8 cellular contexts compared by ENCODE assay signal in the genomic region with DNA sequence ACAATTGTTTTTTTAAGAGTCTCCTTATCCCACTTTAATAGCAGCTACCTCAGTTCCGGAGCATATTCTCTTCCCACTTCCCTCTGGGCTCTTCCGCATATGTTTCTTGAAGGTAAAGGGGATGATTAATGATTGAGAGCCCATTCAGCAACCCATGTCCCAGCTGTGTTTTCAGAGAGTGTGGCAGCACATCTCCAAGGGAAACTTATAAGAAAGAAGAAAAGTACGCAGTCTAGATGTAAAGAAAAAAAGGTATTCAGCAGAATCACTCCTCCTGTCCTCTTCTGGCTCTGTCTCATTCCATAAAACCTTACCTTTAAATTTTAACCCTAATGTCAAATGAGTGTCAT. TPM values are rescaled to one million over a fixed set of nuclear protein-coding genes. Genes with fewer than 3 reads are reported as not detected.
DNase-seq lines count a peak whose midpoint lies in the region; ATAC-seq and TF ChIP-seq lines count a peak whose summit lies in the region.

No MANE protein-coding gene starts in this region.

- H3K79me2 ChIP-seq in PC-3 (ENCODE audit: low read length): no peaks in the 10 kb centered on the region

- H4K20me1 ChIP-seq in PC-3 (ENCODE audit: low read length): no peaks in the 10 kb centered on the region

- ATAC-seq in WTC11 (no peak), right lobe of liver (no peak), PC-3 (no peak), HG03521 (IDR thresholded peaks at IDR 0.05; ENCODE audit: unreplicated experiment) (no peak)

- no peaks in the 10 kb centered on the region for H3K9me3 ChIP-seq in CD4-positive, alpha-beta memory T cell (ENCODE audit: control insufficient read depth in 1 of 2, low read length in 2 of 2)
- H3K9me3 ChIP-seq in right lobe of liver: no peaks in the 10 kb centered on the region
- H3K9me3 ChIP-seq in PC-3 (ENCODE audit: low read length): no peaks in the 10 kb centered on the region

- no peak overlapping the region for H3K4me2 ChIP-seq in PC-3 (ENCODE audit: low read length)

- no peak for TF ChIP-seq POLR2A in right lobe of liver (IDR thresholded peaks at IDR 0.05)

- H3K27ac Mint-ChIP-seq in CD4-positive, alpha-beta memory T cell: peak overlapping the region in 5 of 7 donors; percentile 4 to 83 (median 50)
- no peak overlapping the region for H3K27ac Mint-ChIP-seq in WTC11

- H3K4me1 Mint-ChIP-seq in CD4-positive, alpha-beta memory T cell: peaks cover 10 to 12% (median 11%) of the 10 kb centered on the region in 4 donors
- peaks cover 12% of the 10 kb centered on the region for H3K4me1 Mint-ChIP-seq in WTC11

- intact Hi-C loops in CD4-positive, alpha-beta memory T cell (cut with micrococcal nuclease): no loop called here
- intact Hi-C loops in right lobe of liver (cut with DNase I) (no loop called here), PC-3 (cut with micrococcal nuclease) (no loop called here)

- no TSS peak for BruUV-seq in PC-3 (replicated peaks; lab: Mats Ljungman, UMichigan)

- no peaks in the 10 kb centered on the region for H3K36me3 ChIP-seq in CD4-positive, alpha-beta memory T cell (ENCODE audit: insufficient read depth, low read length)
- H3K36me3 ChIP-seq in right lobe of liver: no peaks in the 10 kb centered on the region
- no peaks in the 10 kb centered on the region for H3K36me3 ChIP-seq in PC-3 (ENCODE audit: low read depth, low read length)

- CTCF ChIA-PET in CD4-positive, alpha-beta memory T cell (lab: Charles Lee; ENCODE audit: partially characterized antibody): no interaction called here
- CTCF ChIA-PET in WTC11 (lab: Charles Lee): no interaction called here
- CTCF ChIA-PET in PC-3 (lab: Charles Lee): no interaction called here

- DNase-seq in CD4-positive, alpha-beta memory T cell: no peak
- DNase-seq in HFF-Myc (ENCODE audit: extremely low read depth, low read depth): no peak
- no peak for DNase-seq in WTC11 (ENCODE audit: low spot score)
- no peak for DNase-seq in right lobe of liver
- DNase-seq in DMS 273 treated with DMSO at 0.1 percent for 48 hours (lab: John Stamatoyannopoulos, UW): no peak
- DNase-seq in PC-3: no peak
- DNase-seq in dedifferentiated amniotic fluid mesenchymal stem cell (ENCODE audit: extremely low spot score): no peak

- no peak overlapping the region for H3K27ac ChIP-seq in CD4-positive, alpha-beta memory T cell (ENCODE audit: low read depth, low read length)
- H3K27ac ChIP-seq in right lobe of liver: no peak overlapping the region
- H3K27ac ChIP-seq in PC-3 (ENCODE audit: low read length): no peak overlapping the region

- 44% methylated on average over 3 of the region's 3 CpGs for WGBS in right lobe of liver (ENCODE audit: insufficient coverage, low coverage, low lambda C conversion rate, missing lambda C conversion rate)

- no peaks in the 10 kb centered on the region for H3K9me2 ChIP-seq in PC-3 (replicated peaks; ENCODE audit: low read length)

- no peaks in the 10 kb centered on the region for H3K27me3 ChIP-seq in CD4-positive, alpha-beta memory T cell (ENCODE audit: insufficient read depth, low read length)
- H3K27me3 ChIP-seq in right lobe of liver (no peaks in the 10 kb centered on the region), PC-3 (ENCODE audit: low read length) (0 out of 2 replicates have a peak, but pooled peaks cover 5% of the 10 kb centered on the region)

- no peaks in the 10 kb centered on the region for H3F3A ChIP-seq in PC-3 (ENCODE audit: low read length, unreplicated experiment)

- POLR2A ChIA-PET in CD4-positive, alpha-beta memory T cell (lab: Charles Lee; ENCODE audit: partially characterized antibody): interaction anchor here (0.6 kb wide), 1 partner anchor 55 kb away, joined by 3 read pairs; no protein-coding TSS in a partner anchor
- POLR2A ChIA-PET in WTC11 (lab: Charles Lee) (no interaction called here), PC-3 (lab: Charles Lee; ENCODE audit: unreplicated experiment) (no interaction called here)

- peaks cover 18 to 21% of the 10 kb centered on the region in 2 donors for H3K27me3 Mint-ChIP-seq in CD4-positive, alpha-beta memory T cell
- peaks cover 9% of the 10 kb centered on the region for H3K27me3 Mint-ChIP-seq in WTC11 (ENCODE audit: low read depth)

- no peaks in the 10 kb centered on the region for H3K36me3 Mint-ChIP-seq in CD4-positive, alpha-beta memory T cell
- H3K36me3 Mint-ChIP-seq in WTC11: no peaks in the 10 kb centered on the region

- peak overlapping the region; percentile 80 to 89 (median 86) for H3K4me3 Mint-ChIP-seq in CD4-positive, alpha-beta memory T cell
- H3K4me3 Mint-ChIP-seq in WTC11: peak overlapping the region; percentile 89

- H3K9me3 Mint-ChIP-seq in CD4-positive, alpha-beta memory T cell: no peaks in the 10 kb centered on the region
- no peaks in the 10 kb centered on the region for H3K9me3 Mint-ChIP-seq in WTC11

- no peak overlapping the region for H2AFZ ChIP-seq in PC-3 (ENCODE audit: low read length)

- H3K4me1 ChIP-seq in CD4-positive, alpha-beta memory T cell (ENCODE audit: insufficient read depth, low read length): peaks cover 5% of the 10 kb centered on the region
- H3K4me1 ChIP-seq in right lobe of liver: peaks cover 0 to 7% (median 0%) of the 10 kb centered on the region in 4 donors
- no peaks in the 10 kb centered on the region for H3K4me1 ChIP-seq in PC-3 (ENCODE audit: insufficient read depth, low read length)

- TF ChIP-seq CTCF in HFF-Myc (IDR thresholded peaks at IDR 0.05; ENCODE audit: low read depth, low read length, missing control alignments) (no peak), WTC11 (IDR thresholded peaks at IDR 0.05) (no peak), right lobe of liver (IDR thresholded peaks at IDR 0.05) (no peak), PC-3 (conservative IDR thresholded peaks at IDR 0.05; ENCODE audit: low read depth, low read length) (no peak)

- peak overlapping the region; percentile 13 to 33 for H3K4me3 ChIP-seq in CD4-positive, alpha-beta memory T cell (ENCODE audit: low read length in 2 of 2)
- peak overlapping the region; percentile 45 for H3K4me3 ChIP-seq in HFF-Myc (replicated peaks; ENCODE audit: low read depth, low read length)
- peak overlapping the region in 2 of 3 donors; percentile 12 to 51 for H3K4me3 ChIP-seq in right lobe of liver
- no peak overlapping the region for H3K4me3 ChIP-seq in PC-3 (ENCODE audit: low read length)

- no peak overlapping the region for H3K9ac ChIP-seq in PC-3 (ENCODE audit: low read length)

TF ChIP-seq in WTC11, 78 proteins besides CTCF, POLR2A, EP300 and RAD21 (continues in another document):
- TF ChIP-seq ESRRA (CRISPR knock-in tag; IDR thresholded peaks at IDR 0.05; ENCODE audit: borderline replicate concordance) (no peak), MYBL2 (CRISPR knock-in tag; IDR thresholded peaks at IDR 0.05) (no peak), MXD4 (CRISPR knock-in tag; IDR thresholded peaks at IDR 0.05; ENCODE audit: borderline replicate concordance) (no peak), SMAD4 (CRISPR knock-in tag; IDR thresholded peaks at IDR 0.05) (no peak), NFE2L1 (CRISPR knock-in tag; IDR thresholded peaks at IDR 0.05) (no peak), OVOL2 (CRISPR knock-in tag; IDR thresholded peaks at IDR 0.05; ENCODE audit: borderline replicate concordance) (no peak), ZNF232 (CRISPR knock-in tag; IDR thresholded peaks at IDR 0.05) (no peak)
- TF ChIP-seq, protein P1, sequence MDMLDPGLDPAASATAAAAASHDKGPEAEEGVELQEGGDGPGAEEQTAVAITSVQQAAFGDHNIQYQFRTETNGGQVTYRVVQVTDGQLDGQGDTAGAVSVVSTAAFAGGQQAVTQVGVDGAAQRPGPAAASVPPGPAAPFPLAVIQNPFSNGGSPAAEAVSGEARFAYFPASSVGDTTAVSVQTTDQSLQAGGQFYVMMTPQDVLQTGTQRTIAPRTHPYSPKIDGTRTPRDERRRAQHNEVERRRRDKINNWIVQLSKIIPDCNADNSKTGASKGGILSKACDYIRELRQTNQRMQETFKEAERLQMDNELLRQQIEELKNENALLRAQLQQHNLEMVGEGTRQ (CRISPR knock-in tag; IDR thresholded peaks at IDR 0.05): no peak
- TF ChIP-seq, protein P2, sequence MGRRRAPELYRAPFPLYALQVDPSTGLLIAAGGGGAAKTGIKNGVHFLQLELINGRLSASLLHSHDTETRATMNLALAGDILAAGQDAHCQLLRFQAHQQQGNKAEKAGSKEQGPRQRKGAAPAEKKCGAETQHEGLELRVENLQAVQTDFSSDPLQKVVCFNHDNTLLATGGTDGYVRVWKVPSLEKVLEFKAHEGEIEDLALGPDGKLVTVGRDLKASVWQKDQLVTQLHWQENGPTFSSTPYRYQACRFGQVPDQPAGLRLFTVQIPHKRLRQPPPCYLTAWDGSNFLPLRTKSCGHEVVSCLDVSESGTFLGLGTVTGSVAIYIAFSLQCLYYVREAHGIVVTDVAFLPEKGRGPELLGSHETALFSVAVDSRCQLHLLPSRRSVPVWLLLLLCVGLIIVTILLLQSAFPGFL (CRISPR knock-in tag; IDR thresholded peaks at IDR 0.05; ENCODE audit: borderline replicate concordance): no peak
- TF ChIP-seq, protein P3, sequence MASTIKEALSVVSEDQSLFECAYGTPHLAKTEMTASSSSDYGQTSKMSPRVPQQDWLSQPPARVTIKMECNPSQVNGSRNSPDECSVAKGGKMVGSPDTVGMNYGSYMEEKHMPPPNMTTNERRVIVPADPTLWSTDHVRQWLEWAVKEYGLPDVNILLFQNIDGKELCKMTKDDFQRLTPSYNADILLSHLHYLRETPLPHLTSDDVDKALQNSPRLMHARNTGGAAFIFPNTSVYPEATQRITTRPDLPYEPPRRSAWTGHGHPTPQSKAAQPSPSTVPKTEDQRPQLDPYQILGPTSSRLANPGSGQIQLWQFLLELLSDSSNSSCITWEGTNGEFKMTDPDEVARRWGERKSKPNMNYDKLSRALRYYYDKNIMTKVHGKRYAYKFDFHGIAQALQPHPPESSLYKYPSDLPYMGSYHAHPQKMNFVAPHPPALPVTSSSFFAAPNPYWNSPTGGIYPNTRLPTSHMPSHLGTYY (CRISPR knock-in tag; IDR thresholded peaks at IDR 0.05): no peak

RNA-seq across cellular contexts. Expression of a gene that starts 9.7 kb away (rescaled TPM):
- not detected for total RNA-seq in CD4-positive, alpha-beta memory T cell
- polyA plus RNA-seq in CD4-positive, alpha-beta memory T cell: not detected
- total RNA-seq in WTC11 (2021) (1.7 to 3.5 TPM (median 1.9 TPM) in 3 replicates), right lobe of liver (not detected), PC-3 (2014; rRNA removed) (not detected in 2 replicates)

RNA-seq across cellular contexts. Expression of a gene that starts 30.8 kb away (rescaled TPM):
- 10 to 100 TPM; 59.0 to 64.1 TPM for total RNA-seq in CD4-positive, alpha-beta memory T cell
- polyA plus RNA-seq in CD4-positive, alpha-beta memory T cell: 10 to 100 TPM; 34.6 to 54.8 TPM
- 39.9 to 48.2 TPM (median 45.1 TPM) in 3 replicates for total RNA-seq in WTC11 (2021)
- total RNA-seq in right lobe of liver: 10 to 100 TPM in 4 of 6 experiments, 1 to 10 TPM in 2; 6.8 to 16.6 (median 11.3) TPM
- 41.2 and 55.1 TPM in 2 replicates for total RNA-seq in PC-3 (2014; rRNA removed)
